Comparison of ENCODE assay signal across 1 cellular context in the genomic region with DNA sequence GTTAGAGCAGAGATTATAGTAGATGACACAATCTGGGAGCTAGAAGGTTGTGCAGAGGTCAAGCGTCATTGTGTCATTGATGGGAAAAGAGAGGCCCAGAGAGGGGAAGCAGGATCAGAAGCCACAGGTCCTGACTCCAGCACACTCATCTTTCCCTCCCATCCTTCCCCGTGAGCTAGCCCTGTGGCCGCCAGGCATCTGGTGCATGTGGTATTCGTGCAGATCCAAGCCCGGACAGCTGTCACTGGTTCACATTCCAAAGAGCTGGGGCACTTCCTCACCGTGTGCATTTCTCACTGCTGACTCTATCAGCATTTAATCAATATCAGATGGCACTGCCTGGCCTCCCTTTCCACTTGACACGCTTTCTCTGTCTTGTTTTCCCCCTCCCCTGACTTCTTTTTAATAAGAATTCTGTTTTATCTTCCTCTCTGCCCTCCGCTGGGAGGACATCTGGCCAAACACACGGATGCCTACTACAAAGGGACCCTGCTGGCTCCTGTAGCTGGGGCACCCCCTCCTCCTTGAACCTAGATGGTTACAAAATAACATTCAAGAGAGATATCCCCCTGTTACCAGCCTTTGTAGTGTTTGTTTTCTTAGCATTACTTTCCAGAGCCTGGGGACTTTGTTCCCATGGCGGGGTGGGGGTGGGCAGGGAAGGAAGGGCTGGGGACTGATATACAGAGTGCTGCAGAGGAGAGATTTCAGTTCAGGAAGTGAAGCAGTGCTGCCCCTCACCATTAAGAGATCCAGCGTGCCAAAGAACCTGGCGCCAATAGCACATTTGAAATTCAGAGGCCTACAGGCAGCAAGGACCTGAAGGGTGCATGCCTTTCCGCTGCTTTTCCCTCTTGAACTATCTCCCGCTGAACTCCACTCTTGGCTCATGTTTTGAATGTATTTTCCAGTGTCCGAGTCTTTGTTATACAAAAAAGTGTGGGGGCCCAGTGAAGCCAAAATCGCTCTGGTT.
TF ChIP-seq lines count a peak whose summit lies in the region.

No MANE protein-coding gene starts in this region.

TF ChIP-seq in HepG2, 621 proteins besides CTCF, POLR2A, EP300 and RAD21 (continued from another document and continues in another):
- TF ChIP-seq, protein P1, sequence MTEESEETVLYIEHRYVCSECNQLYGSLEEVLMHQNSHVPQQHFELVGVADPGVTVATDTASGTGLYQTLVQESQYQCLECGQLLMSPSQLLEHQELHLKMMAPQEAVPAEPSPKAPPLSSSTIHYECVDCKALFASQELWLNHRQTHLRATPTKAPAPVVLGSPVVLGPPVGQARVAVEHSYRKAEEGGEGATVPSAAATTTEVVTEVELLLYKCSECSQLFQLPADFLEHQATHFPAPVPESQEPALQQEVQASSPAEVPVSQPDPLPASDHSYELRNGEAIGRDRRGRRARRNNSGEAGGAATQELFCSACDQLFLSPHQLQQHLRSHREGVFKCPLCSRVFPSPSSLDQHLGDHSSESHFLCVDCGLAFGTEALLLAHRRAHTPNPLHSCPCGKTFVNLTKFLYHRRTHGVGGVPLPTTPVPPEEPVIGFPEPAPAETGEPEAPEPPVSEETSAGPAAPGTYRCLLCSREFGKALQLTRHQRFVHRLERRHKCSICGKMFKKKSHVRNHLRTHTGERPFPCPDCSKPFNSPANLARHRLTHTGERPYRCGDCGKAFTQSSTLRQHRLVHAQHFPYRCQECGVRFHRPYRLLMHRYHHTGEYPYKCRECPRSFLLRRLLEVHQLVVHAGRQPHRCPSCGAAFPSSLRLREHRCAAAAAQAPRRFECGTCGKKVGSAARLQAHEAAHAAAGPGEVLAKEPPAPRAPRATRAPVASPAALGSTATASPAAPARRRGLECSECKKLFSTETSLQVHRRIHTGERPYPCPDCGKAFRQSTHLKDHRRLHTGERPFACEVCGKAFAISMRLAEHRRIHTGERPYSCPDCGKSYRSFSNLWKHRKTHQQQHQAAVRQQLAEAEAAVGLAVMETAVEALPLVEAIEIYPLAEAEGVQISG (CRISPR knock-in tag; IDR thresholded peaks at IDR 0.05) = peak; percentile 24; the same call in 1 of the 2 replicates
- TF ChIP-seq MED1 (CRISPR knock-in tag; IDR thresholded peaks at IDR 0.05) (peak; percentile 28; the same call in 1 of the 2 replicates), BHLHE40 (IDR thresholded peaks at IDR 0.05; ENCODE audit: low read length) (peak; percentile 47; the same call in 1 of the 2 replicates), SP140L (CRISPR knock-in tag; IDR thresholded peaks at IDR 0.05; ENCODE audit: borderline replicate concordance) (no peak), NFYC (CRISPR knock-in tag; IDR thresholded peaks at IDR 0.05) (no peak), ZSCAN22 (CRISPR knock-in tag; IDR thresholded peaks at IDR 0.05) (no peak), MXI1 (IDR thresholded peaks at IDR 0.05; ENCODE audit: borderline replicate concordance, low read depth, low read length) (peak; percentile 77; the same call in 1 of the 3 replicates), ZMYM4 (CRISPR knock-in tag; IDR thresholded peaks at IDR 0.05) (peak; percentile 16; the same call in 1 of the 2 replicates), HDAC1 (CRISPR knock-in tag; IDR thresholded peaks at IDR 0.05) (no peak; the same call in none of the 2 replicates), ELF1 (CRISPR knock-in tag; IDR thresholded peaks at IDR 0.05) (peak; percentile 68; the same call in 1 of the 2 replicates), ZNF577 (CRISPR knock-in tag; IDR thresholded peaks at IDR 0.05; ENCODE audit: borderline replicate concordance, low read depth) (no peak), SRSF9 (IDR thresholded peaks at IDR 0.05; ENCODE audit: borderline replicate concordance, insufficient read depth, low read depth, low read length, poor library complexity, severe bottlenecking) (no peak), TARDBP (CRISPR knock-in tag; IDR thresholded peaks at IDR 0.05) (peak; percentile 64; the same call in 1 of the 2 replicates), MIER2 (CRISPR knock-in tag; IDR thresholded peaks at IDR 0.05) (no peak), ZNF883 (CRISPR knock-in tag; IDR thresholded peaks at IDR 0.05; ENCODE audit: not compliant biosample characterization) (no peak), KDM3A (CRISPR knock-in tag; IDR thresholded peaks at IDR 0.05; ENCODE audit: low read depth) (no peak), ZNF235 (CRISPR knock-in tag; IDR thresholded peaks at IDR 0.05; ENCODE audit: borderline replicate concordance) (no peak), FOXC1 (CRISPR knock-in tag; IDR thresholded peaks at IDR 0.05; ENCODE audit: borderline replicate concordance) (no peak), DPF2 (CRISPR knock-in tag; IDR thresholded peaks at IDR 0.05; ENCODE audit: borderline replicate concordance, low read depth) (0 out of 2 replicates have a peak, but pooled peaks have one; percentile 58), NPAS2 (CRISPR knock-in tag; IDR thresholded peaks at IDR 0.05; ENCODE audit: borderline replicate concordance) (no peak), JUN (CRISPR knock-in tag; IDR thresholded peaks at IDR 0.05) (no peak)
- TF ChIP-seq, protein P2, sequence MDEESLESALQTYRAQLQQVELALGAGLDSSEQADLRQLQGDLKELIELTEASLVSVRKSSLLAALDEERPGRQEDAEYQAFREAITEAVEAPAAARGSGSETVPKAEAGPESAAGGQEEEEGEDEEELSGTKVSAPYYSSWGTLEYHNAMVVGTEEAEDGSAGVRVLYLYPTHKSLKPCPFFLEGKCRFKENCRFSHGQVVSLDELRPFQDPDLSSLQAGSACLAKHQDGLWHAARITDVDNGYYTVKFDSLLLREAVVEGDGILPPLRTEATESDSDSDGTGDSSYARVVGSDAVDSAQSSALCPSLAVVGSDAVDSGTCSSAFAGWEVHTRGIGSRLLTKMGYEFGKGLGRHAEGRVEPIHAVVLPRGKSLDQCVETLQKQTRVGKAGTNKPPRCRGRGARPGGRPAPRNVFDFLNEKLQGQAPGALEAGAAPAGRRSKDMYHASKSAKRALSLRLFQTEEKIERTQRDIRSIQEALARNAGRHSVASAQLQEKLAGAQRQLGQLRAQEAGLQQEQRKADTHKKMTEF (CRISPR knock-in tag; IDR thresholded peaks at IDR 0.05) = peak; percentile 52
- TF ChIP-seq, protein P3, sequence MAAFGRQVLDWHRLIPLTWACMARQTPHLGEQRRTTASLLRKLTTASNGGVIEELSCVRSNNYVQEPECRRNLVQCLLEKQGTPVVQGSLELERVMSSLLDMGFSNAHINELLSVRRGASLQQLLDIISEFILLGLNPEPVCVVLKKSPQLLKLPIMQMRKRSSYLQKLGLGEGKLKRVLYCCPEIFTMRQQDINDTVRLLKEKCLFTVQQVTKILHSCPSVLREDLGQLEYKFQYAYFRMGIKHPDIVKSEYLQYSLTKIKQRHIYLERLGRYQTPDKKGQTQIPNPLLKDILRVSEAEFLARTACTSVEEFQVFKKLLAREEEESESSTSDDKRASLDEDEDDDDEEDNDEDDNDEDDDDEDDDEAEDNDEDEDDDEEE (CRISPR knock-in tag; IDR thresholded peaks at IDR 0.05) = no peak
- TF ChIP-seq, protein P4, sequence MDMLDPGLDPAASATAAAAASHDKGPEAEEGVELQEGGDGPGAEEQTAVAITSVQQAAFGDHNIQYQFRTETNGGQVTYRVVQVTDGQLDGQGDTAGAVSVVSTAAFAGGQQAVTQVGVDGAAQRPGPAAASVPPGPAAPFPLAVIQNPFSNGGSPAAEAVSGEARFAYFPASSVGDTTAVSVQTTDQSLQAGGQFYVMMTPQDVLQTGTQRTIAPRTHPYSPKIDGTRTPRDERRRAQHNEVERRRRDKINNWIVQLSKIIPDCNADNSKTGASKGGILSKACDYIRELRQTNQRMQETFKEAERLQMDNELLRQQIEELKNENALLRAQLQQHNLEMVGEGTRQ (IDR thresholded peaks at IDR 0.05; ENCODE audit: low read depth, low read length) = no peak
- TF ChIP-seq, protein P4 (CRISPR knock-in tag; IDR thresholded peaks at IDR 0.05; ENCODE audit: borderline replicate concordance) = peak; percentile 23; the same call in 1 of the 2 replicates
- TF ChIP-seq, protein P5, sequence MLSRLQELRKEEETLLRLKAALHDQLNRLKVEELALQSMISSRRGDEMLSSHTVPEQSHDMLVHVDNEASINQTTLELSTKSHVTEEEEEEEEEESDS (CRISPR knock-in tag; IDR thresholded peaks at IDR 0.05; ENCODE audit: borderline replicate concordance) = no peak
- TF ChIP-seq, protein P6, sequence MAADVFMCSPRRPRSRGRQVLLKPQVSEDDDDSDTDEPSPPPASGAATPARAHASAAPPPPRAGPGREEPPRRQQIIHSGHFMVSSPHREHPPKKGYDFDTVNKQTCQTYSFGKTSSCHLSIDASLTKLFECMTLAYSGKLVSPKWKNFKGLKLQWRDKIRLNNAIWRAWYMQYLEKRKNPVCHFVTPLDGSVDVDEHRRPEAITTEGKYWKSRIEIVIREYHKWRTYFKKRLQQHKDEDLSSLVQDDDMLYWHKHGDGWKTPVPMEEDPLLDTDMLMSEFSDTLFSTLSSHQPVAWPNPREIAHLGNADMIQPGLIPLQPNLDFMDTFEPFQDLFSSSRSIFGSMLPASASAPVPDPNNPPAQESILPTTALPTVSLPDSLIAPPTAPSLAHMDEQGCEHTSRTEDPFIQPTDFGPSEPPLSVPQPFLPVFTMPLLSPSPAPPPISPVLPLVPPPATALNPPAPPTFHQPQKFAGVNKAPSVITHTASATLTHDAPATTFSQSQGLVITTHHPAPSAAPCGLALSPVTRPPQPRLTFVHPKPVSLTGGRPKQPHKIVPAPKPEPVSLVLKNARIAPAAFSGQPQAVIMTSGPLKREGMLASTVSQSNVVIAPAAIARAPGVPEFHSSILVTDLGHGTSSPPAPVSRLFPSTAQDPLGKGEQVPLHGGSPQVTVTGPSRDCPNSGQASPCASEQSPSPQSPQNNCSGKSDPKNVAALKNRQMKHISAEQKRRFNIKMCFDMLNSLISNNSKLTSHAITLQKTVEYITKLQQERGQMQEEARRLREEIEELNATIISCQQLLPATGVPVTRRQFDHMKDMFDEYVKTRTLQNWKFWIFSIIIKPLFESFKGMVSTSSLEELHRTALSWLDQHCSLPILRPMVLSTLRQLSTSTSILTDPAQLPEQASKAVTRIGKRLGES (CRISPR knock-in tag; IDR thresholded peaks at IDR 0.05; ENCODE audit: borderline replicate concordance) = no peak
- TF ChIP-seq, protein P7, sequence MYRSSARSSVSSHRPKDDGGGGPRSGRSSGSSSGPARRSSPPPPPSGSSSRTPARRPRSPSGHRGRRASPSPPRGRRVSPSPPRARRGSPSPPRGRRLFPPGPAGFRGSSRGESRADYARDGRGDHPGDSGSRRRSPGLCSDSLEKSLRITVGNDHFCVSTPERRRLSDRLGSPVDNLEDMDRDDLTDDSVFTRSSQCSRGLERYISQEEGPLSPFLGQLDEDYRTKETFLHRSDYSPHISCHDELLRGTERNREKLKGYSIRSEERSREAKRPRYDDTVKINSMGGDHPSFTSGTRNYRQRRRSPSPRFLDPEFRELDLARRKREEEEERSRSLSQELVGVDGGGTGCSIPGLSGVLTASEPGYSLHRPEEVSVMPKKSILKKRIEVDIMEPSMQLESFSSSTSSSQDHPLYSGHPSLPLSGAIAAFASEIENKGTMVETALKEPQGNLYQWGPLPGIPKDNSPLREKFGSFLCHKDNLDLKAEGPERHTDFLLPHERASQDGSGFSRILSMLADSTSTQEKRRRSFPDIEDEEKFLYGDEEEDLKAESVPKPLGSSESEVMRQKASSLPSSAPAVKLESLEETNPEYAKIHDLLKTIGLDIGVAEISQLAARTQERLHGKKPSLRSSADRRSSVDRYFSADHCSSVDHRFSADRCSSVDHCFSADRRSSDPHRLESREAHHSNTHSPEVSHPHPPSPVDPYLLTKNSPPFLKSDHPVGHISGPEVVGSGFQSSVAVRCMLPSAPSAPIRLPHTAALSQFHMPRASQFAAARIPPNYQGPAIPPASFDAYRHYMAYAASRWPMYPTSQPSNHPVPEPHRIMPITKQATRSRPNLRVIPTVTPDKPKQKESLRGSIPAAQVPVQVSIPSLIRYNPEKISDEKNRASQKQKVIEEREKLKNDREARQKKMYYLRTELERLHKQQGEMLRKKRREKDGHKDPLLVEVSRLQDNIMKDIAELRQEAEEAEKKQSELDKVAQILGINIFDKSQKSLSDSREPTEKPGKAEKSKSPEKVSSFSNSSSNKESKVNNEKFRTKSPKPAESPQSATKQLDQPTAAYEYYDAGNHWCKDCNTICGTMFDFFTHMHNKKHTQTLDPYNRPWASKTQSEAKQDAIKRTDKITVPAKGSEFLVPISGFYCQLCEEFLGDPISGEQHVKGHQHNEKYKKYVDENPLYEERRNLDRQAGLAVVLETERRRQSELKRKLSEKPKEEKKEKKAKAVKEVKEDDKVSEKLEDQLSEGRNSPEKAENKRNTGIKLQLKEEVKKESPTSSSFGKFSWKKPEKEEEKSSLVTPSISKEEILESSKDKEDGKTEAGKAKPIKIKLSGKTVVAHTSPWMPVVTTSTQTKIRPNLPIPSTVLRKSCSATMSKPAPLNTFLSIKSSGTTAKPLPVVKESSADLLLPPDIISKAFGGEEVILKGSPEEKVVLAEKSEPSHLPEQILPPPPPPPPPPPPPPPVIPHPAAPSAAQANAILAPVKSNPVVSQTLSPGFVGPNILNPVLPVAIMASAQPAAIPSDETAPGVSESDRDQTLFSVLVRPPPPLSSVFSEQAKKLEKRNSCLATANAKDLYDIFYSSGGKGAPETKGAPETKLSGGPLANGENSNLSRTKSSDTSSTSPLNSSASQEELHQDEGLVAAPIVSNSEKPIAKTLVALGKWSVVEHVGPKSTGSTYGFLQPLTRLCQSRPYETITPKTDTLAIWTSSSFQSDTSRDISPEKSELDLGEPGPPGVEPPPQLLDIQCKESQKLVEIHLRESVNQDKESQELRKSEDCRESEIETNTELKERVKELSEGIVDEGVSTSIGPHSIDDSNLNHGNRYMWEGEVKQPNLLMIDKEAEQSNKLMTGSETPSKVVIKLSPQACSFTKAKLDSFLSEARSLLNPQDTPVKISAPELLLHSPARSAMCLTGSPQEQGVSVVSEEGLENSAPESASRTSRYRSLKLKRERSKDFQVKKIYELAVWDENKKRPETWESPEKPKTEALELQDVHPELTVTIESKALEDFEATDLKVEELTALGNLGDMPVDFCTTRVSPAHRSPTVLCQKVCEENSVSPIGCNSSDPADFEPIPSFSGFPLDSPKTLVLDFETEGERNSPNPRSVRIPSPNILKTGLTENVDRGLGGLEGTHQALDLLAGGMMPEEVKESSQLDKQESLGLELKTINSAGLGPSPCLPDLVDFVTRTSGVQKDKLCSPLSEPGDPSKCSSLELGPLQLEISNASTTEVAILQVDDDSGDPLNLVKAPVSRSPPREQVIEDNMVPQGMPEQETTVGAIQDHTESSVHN (CRISPR knock-in tag; IDR thresholded peaks at IDR 0.05) = no peak
